8 cellular contexts compared by ENCODE assay signal in the genomic region with DNA sequence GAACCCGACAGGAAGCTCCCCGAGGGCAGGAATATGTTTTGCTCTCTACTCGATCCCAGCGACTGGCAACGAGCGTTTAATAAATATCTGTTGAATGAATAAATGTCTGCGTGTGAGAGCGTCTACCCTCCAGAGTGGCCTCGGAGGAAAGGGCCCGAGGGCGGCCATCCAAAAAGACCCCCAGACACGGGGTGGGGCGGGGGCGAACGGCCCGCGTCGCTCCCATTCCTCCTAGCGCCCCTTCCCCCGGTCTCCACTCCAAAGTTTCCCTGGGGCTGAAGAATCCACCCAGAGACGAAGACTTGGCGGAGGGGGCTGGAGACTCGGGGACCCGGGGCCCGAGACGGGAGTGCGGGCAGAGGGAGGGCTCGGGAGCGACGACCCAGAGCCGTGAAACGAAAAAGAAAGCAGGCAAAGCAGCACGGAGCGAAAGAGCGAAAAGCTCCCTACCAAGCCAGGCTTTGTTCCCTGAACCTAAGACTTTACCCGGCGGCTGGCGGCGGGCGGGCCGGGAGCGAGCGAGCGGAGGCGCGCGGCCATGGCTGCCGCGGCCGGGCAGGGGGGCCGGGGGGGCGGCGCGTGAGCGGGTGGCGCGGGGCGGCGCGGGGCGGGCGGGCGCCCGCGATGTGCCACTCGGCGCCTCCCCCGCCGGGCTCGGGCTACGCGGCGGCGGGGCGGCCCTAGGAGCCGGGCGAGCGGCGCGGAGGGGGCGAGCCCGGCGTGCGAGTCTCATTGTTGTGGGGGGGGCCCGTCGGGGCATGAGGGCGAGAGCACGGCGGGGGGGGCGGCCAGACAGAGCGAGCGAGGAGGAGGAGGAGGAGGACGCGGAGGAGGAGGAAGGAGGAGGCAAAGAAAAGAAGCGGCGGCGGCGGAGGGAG. TPM values are rescaled to one million over a fixed set of nuclear protein-coding genes. Genes with fewer than 3 reads are reported as not detected.
A peak's percentile ranks its signal among the peaks of the same experiment; 100 is the strongest.
DNase-seq lines count a peak whose midpoint lies in the region; ATAC-seq and TF ChIP-seq lines count a peak whose summit lies in the region.

A gene (plus strand): TSS at position 629 of the 878 bp plus-strand sequence. CDS start 360 bp downstream, outside the sequence.

- H3K4me3 Mint-ChIP-seq in activated T-cell treated with anti-CD3 and anti-CD28 coated beads, Interleukin-2, amount 50 U/mL, for 4 hours, result peak within 1 kb of the TSS; percentile 97

- peaks cover 79% of the 10 kb centered on the region for H3K27me3 ChIP-seq in HUES64 (ENCODE audit: insufficient read depth, low read length)
- H3K27me3 ChIP-seq in mononuclear cell (ENCODE audit: insufficient read depth, low read length), result no peaks in the 10 kb centered on the region

- DNase-seq in COLO668 (lab: John Stamatoyannopoulos, UW; ENCODE audit: unreplicated experiment) (peak; percentile 80), erythroblast (lab: John Stamatoyannopoulos, UW) (peak; percentile 83 to 90)
- peak; percentile 88 for DNase-seq in activated T-cell treated with anti-CD3 and anti-CD28 coated beads, Interleukin-2, amount 50 U/mL, for 4 hours
- DNase-seq in stimulated activated CD8-positive, alpha-beta memory T cell treated with anti-CD3 and anti-CD28 coated beads, Interleukin-4, amount 100 ng/mL, for 48 hours, result peak; percentile 80

- H3K36me3 Mint-ChIP-seq in activated T-cell treated with anti-CD3 and anti-CD28 coated beads, Interleukin-2, amount 50 U/mL, for 4 hours (ENCODE audit: insufficient read depth), result peaks cover 25% of the 10 kb centered on the region

- H3K9me3 ChIP-seq in HUES64 (ENCODE audit: insufficient read depth, low read depth, low read length), result no peaks in the 10 kb centered on the region
- H3K9me3 ChIP-seq in mononuclear cell (ENCODE audit: low read depth, low read length), result no peaks in the 10 kb centered on the region

- H3K27me3 Mint-ChIP-seq in activated T-cell treated with anti-CD3 and anti-CD28 coated beads, Interleukin-2, amount 50 U/mL, for 4 hours (ENCODE audit: low read depth), result no peaks in the 10 kb centered on the region

- WGBS in HUES64, result under 1% methylated on average over 95 of the region's 98 CpGs

- H3K4me3 ChIP-seq in HUES64 (ENCODE audit: low read length) (peak within 1 kb of the TSS; percentile 63), mononuclear cell (ENCODE audit: low read length) (peak within 1 kb of the TSS; percentile 87)

- H3K4me1 ChIP-seq in HUES64 (ENCODE audit: insufficient read depth, low read length) (peaks cover 26% of the 10 kb centered on the region), mononuclear cell (ENCODE audit: insufficient read depth, low read length) (peaks cover 65% of the 10 kb centered on the region)

- peaks cover 44% of the 10 kb centered on the region for H3K4me1 Mint-ChIP-seq in activated T-cell treated with anti-CD3 and anti-CD28 coated beads, Interleukin-2, amount 50 U/mL, for 4 hours (ENCODE audit: low read depth)

- H3K9me3 Mint-ChIP-seq in activated T-cell treated with anti-CD3 and anti-CD28 coated beads, Interleukin-2, amount 50 U/mL, for 4 hours, result peaks cover 5% of the 10 kb centered on the region

- H3K27ac ChIP-seq in HUES64 (ENCODE audit: low read depth, low read length), result peak within 1 kb of the TSS; percentile 56; the same call in 1 of the 2 replicates

- TF ChIP-seq POLR2A in erythroblast (IDR thresholded peaks at IDR 0.05; ENCODE audit: low read length), result peak; percentile 42

- H3K9ac ChIP-seq in HUES64 (ENCODE audit: low read depth, low read length), result 0 out of 2 replicates have a peak within 1 kb of the TSS, but pooled peaks have one; percentile 43

- ATAC-seq in activated T-cell treated with anti-CD3 and anti-CD28 coated beads, Interleukin-2, amount 50 U/mL, for 4 hours, result peak; percentile 9 to 11
- no peak for ATAC-seq in GM18873 (IDR thresholded peaks at IDR 0.05; ENCODE audit: low FRiP score, unreplicated experiment)

- H3K36me3 ChIP-seq in HUES64 (ENCODE audit: insufficient read depth, low read length), result 0 out of 2 replicates have a peak, but pooled peaks cover 3% of the 10 kb centered on the region

TF ChIP-seq in PFSK-1, 5 proteins besides CTCF, POLR2A, EP300 and RAD21:
- TF ChIP-seq SIN3A (IDR thresholded peaks at IDR 0.05; ENCODE audit: borderline replicate concordance, insufficient read depth, low read length) (no peak), FOXP2 (optimal IDR thresholded peaks at IDR 0.05; ENCODE audit: borderline replicate concordance, extremely low read depth, extremely low read length, insufficient read depth) (peak; percentile 9), TAF1 (IDR thresholded peaks at IDR 0.05; ENCODE audit: borderline replicate concordance, insufficient read depth, low read length) (peak; percentile 72; the same call in 1 of the 2 replicates), POLR2AphosphoS5 (IDR thresholded peaks at IDR 0.05; ENCODE audit: low read depth, low read length) (peak; percentile 28; the same call in 1 of the 2 replicates)
- TF ChIP-seq, protein P1, sequence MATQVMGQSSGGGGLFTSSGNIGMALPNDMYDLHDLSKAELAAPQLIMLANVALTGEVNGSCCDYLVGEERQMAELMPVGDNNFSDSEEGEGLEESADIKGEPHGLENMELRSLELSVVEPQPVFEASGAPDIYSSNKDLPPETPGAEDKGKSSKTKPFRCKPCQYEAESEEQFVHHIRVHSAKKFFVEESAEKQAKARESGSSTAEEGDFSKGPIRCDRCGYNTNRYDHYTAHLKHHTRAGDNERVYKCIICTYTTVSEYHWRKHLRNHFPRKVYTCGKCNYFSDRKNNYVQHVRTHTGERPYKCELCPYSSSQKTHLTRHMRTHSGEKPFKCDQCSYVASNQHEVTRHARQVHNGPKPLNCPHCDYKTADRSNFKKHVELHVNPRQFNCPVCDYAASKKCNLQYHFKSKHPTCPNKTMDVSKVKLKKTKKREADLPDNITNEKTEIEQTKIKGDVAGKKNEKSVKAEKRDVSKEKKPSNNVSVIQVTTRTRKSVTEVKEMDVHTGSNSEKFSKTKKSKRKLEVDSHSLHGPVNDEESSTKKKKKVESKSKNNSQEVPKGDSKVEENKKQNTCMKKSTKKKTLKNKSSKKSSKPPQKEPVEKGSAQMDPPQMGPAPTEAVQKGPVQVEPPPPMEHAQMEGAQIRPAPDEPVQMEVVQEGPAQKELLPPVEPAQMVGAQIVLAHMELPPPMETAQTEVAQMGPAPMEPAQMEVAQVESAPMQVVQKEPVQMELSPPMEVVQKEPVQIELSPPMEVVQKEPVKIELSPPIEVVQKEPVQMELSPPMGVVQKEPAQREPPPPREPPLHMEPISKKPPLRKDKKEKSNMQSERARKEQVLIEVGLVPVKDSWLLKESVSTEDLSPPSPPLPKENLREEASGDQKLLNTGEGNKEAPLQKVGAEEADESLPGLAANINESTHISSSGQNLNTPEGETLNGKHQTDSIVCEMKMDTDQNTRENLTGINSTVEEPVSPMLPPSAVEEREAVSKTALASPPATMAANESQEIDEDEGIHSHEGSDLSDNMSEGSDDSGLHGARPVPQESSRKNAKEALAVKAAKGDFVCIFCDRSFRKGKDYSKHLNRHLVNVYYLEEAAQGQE (IDR thresholded peaks at IDR 0.05; ENCODE audit: insufficient read depth in 1 of 2, low read depth in 2 of 2, low read length in 2 of 2), result no peak

RNA-seq across cellular contexts. Expression of the gene that starts here (rescaled TPM):
- 12.7 TPM for polyA plus RNA-seq in HUES64 (2013, experiment 1 of 2)
- 15.3 TPM for polyA plus RNA-seq in HUES64 (2013, experiment 2 of 2)
- polyA plus RNA-seq in PFSK-1 (2012; ENCODE audit: insufficient read length, low read depth), result 44.6 TPM
- total RNA-seq in activated T-cell treated with anti-CD3 and anti-CD28 coated beads, Interleukin-2, amount 50 U/mL, for 4 hours, result 100 to 1,000 TPM; 263 to 315 (median 286) TPM
- 95.9 TPM for total RNA-seq in mononuclear cell
